Comparison of ENCODE assay signal across 30 cellular contexts in genomic region chr21:43679951-43680350, GRCh38. TPM values are rescaled to one million over a fixed set of nuclear protein-coding genes. Genes with fewer than 3 reads are reported as not detected.
A peak's percentile ranks its signal among the peaks of the same experiment; 100 is the strongest.
DNase-seq lines count a peak whose midpoint lies in the region; ATAC-seq, FAIRE-seq and TF ChIP-seq lines count a peak whose summit lies in the region.
"Had no signal": no experiment of that assay in that cellular context is flagged by ENCODE, and none has a peak within 500 bp of the region (broad histone marks: within the 10 kb centered on the region; RNA-seq: fewer than 3 reads in every experiment).

No MANE protein-coding gene starts in this region.

- H3K4me3 ChIP-seq in GM23338: no peak overlapping the region
- H3K4me3 ChIP-seq in K562: no peak overlapping the region
- H3K4me3 ChIP-seq: SJCRH30 had no signal

- peaks cover 4% of the 10 kb centered on the region; the same call in 1 of the 2 replicates for H3F3A ChIP-seq in GM23338 (replicated peaks; ENCODE audit: low read depth)

- H3K36me3 ChIP-seq in GM23338 (ENCODE audit: insufficient read depth) (peaks cover 60% of the 10 kb centered on the region), K562 (ENCODE audit: control insufficient read depth, insufficient read depth, low read length) (peaks cover 93% of the 10 kb centered on the region)

- TF ChIP-seq CTCF in GM23338 (conservative IDR thresholded peaks at IDR 0.05; ENCODE audit: low read depth in 2 of 2): no peak
- TF ChIP-seq CTCF in K562 (IDR thresholded peaks at IDR 0.05 in 2 of 3, conservative IDR thresholded peaks at IDR 0.05 in 1 of 3; ENCODE audit: insufficient read depth in 2 of 3, low read depth in 1 of 3, low read length in 3 of 3): no peak

- no peak overlapping the region for H3K9ac ChIP-seq in K562 (ENCODE audit: insufficient read depth in 1 of 2, low read depth in 2 of 2, low read length in 2 of 2)
- H3K9ac ChIP-seq: KMS-11 had no signal

- H3K4me3 Mint-ChIP-seq in activated CD4-positive, alpha-beta T cell treated with anti-CD3 and anti-CD28 coated beads for 36 hours: no peak overlapping the region
- no peak overlapping the region for H3K4me3 Mint-ChIP-seq in GM23338
- H3K4me3 Mint-ChIP-seq: CD14-positive monocyte; CD8-positive, alpha-beta memory T cell had no signal

- no peak for TF ChIP-seq EP300 in K562 (IDR thresholded peaks at IDR 0.05; ENCODE audit: low read length)

- no peak for ATAC-seq in activated CD4-positive, alpha-beta T cell treated with anti-CD3 and anti-CD28 coated beads for 36 hours
- ATAC-seq in GM23338 (no peak), K562 (no peak), sciatic nerve (no peak), GM18858 (IDR thresholded peaks at IDR 0.05; ENCODE audit: unreplicated experiment) (no peak), HG03565 (IDR thresholded peaks at IDR 0.05; ENCODE audit: unreplicated experiment) (no peak)
- ATAC-seq: PC-3, Right ventricle myocardium inferior had no signal

- peaks cover 65% of the 10 kb centered on the region for H3K36me3 Mint-ChIP-seq in activated CD4-positive, alpha-beta T cell treated with anti-CD3 and anti-CD28 coated beads for 36 hours (ENCODE audit: low read depth)
- peaks cover 85% of the 10 kb centered on the region for H3K36me3 Mint-ChIP-seq in GM23338 (ENCODE audit: low read depth)

- in situ Hi-C loops in K562 (cut with MboI): no loop called here

- H3K4me1 Mint-ChIP-seq in activated CD4-positive, alpha-beta T cell treated with anti-CD3 and anti-CD28 coated beads for 36 hours: peaks cover 2% of the 10 kb centered on the region
- no peaks in the 10 kb centered on the region for H3K4me1 Mint-ChIP-seq in GM23338

- peaks cover 3% of the 10 kb centered on the region for H3K9me1 ChIP-seq in K562 (ENCODE audit: control insufficient read depth, insufficient read depth, low read length)

- H3K9me3 ChIP-seq in K562 (replicated peaks; ENCODE audit: control insufficient read depth, insufficient read depth, low read depth, low read length): no peaks in the 10 kb centered on the region
- H3K9me3 ChIP-seq: BE2C, SJCRH30 had no signal

- 95% methylated on average over 12 of the region's 12 CpGs for WGBS in K562 (ENCODE audit: insufficient coverage, low coverage, missing lambda C conversion rate)

- POLR2A ChIA-PET in activated CD4-positive, alpha-beta T cell treated with anti-CD3 and anti-CD28 coated beads for 36 hours (lab: Charles Lee): no interaction called here
- POLR2A ChIA-PET in K562 (lab: Yijun Ruan, JAX): interaction anchor here (0.8 kb wide), 1 partner anchor 9 kb away, joined by 3 read pairs; no protein-coding TSS in a partner anchor

- no peak for TF ChIP-seq POLR2A in K562 (conservative IDR thresholded peaks at IDR 0.05)

- H3K9me2 ChIP-seq in GM23338 (ENCODE audit: insufficient read depth): no peaks in the 10 kb centered on the region

- no peak for FAIRE-seq in K562 (lab: Jason Lieb, UNC)
- FAIRE-seq: GM18507 had no signal

- H3K4me1 ChIP-seq in GM23338 (ENCODE audit: insufficient read depth): no peaks in the 10 kb centered on the region
- no peaks in the 10 kb centered on the region for H3K4me1 ChIP-seq in K562 (replicated peaks in 1 of 2; ENCODE audit: control insufficient read depth in 2 of 2, insufficient read depth in 2 of 2, low read length in 2 of 2)
- H3K4me1 ChIP-seq: BE2C, SJCRH30 had no signal

- 0 out of 2 replicates have a peak overlapping the region, but pooled peaks have one; percentile 9 for H3K27ac ChIP-seq in GM23338 (ENCODE audit: low read depth)
- H3K27ac ChIP-seq in K562 (ENCODE audit: extremely low read depth, low read depth, low read length): no peak overlapping the region
- H3K27ac ChIP-seq: KMS-11, SJCRH30 had no signal

- intact Hi-C loops in activated CD4-positive, alpha-beta T cell treated with anti-CD3 and anti-CD28 coated beads for 36 hours (cut with DNase I, micrococcal nuclease): no loop called here
- intact Hi-C loops in K562 (cut with micrococcal nuclease): no loop called here
- intact Hi-C loops in sciatic nerve (cut with DNase I): no loop called here

- CTCF ChIA-PET in activated CD4-positive, alpha-beta T cell treated with anti-CD3 and anti-CD28 coated beads for 36 hours (lab: Charles Lee): no interaction called here
- CTCF ChIA-PET in K562 (lab: Yijun Ruan, JAX; ENCODE audit: low intra/inter-chr PET ratio): no interaction called here

- H3K27me3 Mint-ChIP-seq in activated CD4-positive, alpha-beta T cell treated with anti-CD3 and anti-CD28 coated beads for 36 hours: no peaks in the 10 kb centered on the region
- H3K27me3 Mint-ChIP-seq in GM23338 (ENCODE audit: insufficient read depth, low read depth, poor library complexity): peaks cover 2% of the 10 kb centered on the region
- H3K27me3 Mint-ChIP-seq: CD8-positive, alpha-beta memory T cell had no signal

- no peak for DNase-seq in activated CD4-positive, alpha-beta T cell treated with anti-CD3 and anti-CD28 coated beads for 36 hours
- no peak for DNase-seq in activated CD4-positive, alpha-beta T cell treated with anti-CD3 and anti-CD28 coated beads, Interleukin-2, amount 50 U/mL, for 1 hour
- no peak for DNase-seq in GM23338 (ENCODE audit: low spot score)
- DNase-seq in K562 (ENCODE audit: extremely low read depth in 1 of 4, low spot score in 3 of 4): no peak
- peak; percentile 14 for DNase-seq in sciatic nerve (ENCODE audit: low spot score)
- no peak for DNase-seq in ecto neural progenitor cell (ENCODE audit: low spot score)
- DNase-seq: 8988T; ACHN; BE2C; Calu3; CD8-positive, alpha-beta memory T cell; DMS153; DND-41; GOT3; HCEC 1CT; IMR-90; MM.1S; NCI-H2029; NCI-H446; NCI-H524 treated with DMSO at 0.1 percent for 48 hours; NCI-H82; NK-92 treated with Interleukin-12 subunit alpha and Interleukin-12 subunit beta, amount 100 ng/mL, for 24 hours; PC-3; SJCRH30 had no signal

- H3K27ac Mint-ChIP-seq in activated CD4-positive, alpha-beta T cell treated with anti-CD3 and anti-CD28 coated beads for 36 hours: peak overlapping the region; percentile 4
- no peak overlapping the region for H3K27ac Mint-ChIP-seq in GM23338

- no peaks in the 10 kb centered on the region for H3K9me3 Mint-ChIP-seq in activated CD4-positive, alpha-beta T cell treated with anti-CD3 and anti-CD28 coated beads for 36 hours (ENCODE audit: low read depth)
- H3K9me3 Mint-ChIP-seq in GM23338: no peaks in the 10 kb centered on the region
- H3K9me3 Mint-ChIP-seq: CD8-positive, alpha-beta memory T cell had no signal

- no peak for TF ChIP-seq RAD21 in K562 (CRISPR knock-in tag; conservative IDR thresholded peaks at IDR 0.05 in 1 of 2, IDR thresholded peaks at IDR 0.05 in 1 of 2)

- H3K79me2 ChIP-seq in GM23338 (replicated peaks; ENCODE audit: insufficient read depth) (peaks cover 59% of the 10 kb centered on the region), K562 (ENCODE audit: control insufficient read depth, insufficient read depth, low read length) (no peaks in the 10 kb centered on the region)

- BruUV-seq in K562 (replicated peaks; lab: Mats Ljungman, UMichigan): TSS peak; percentile 16

- H2AFZ ChIP-seq in GM23338 (no peak overlapping the region), K562 (ENCODE audit: low read depth, low read length) (no peak overlapping the region)

- no peak overlapping the region for H3K4me2 ChIP-seq in GM23338
- H3K4me2 ChIP-seq in K562 (ENCODE audit: insufficient read depth, low read length): no peak overlapping the region
- H3K4me2 ChIP-seq: KMS-11 had no signal

- H4K20me1 ChIP-seq in GM23338 (replicated peaks; ENCODE audit: insufficient read depth): peaks cover 35% of the 10 kb centered on the region
- H4K20me1 ChIP-seq in K562 (replicated peaks; ENCODE audit: control insufficient read depth, insufficient read depth, low read length): no peaks in the 10 kb centered on the region

- no peaks in the 10 kb centered on the region for H3K27me3 ChIP-seq in GM23338 (ENCODE audit: insufficient read depth)
- no peaks in the 10 kb centered on the region for H3K27me3 ChIP-seq in K562 (ENCODE audit: control insufficient read depth in 2 of 2, insufficient read depth in 2 of 2, low read length in 2 of 2)
- H3K27me3 ChIP-seq: BE2C, SJCRH30 had no signal

RNA-seq across cellular contexts. Expression of gene RRP1B, which starts 20.6 kb away (rescaled TPM):
- total RNA-seq in activated CD4-positive, alpha-beta T cell treated with anti-CD3 and anti-CD28 coated beads for 36 hours: 10 to 100 TPM; 64.0 to 66.7 TPM
- total RNA-seq in GM23338 (2014; rRNA removed; shearing (Covaris generic)): 91.7 and 95.7 TPM in 2 replicates
- polyA plus RNA-seq in GM23338 (2016; fragmentation: Nextera tagmentation; extraction: Ambion mirVana) (54.0 and 54.8 TPM in 2 replicates), K562 (2011; rRNA removed) (20.4 and 21.4 TPM in 2 replicates), K562 (2014; fragmentation: Illumina TruSeq; extraction: Trizol) (48.4 and 49.4 TPM in 2 replicates), K562 (2014; fragmentation: Nextera tagmentation; extraction: Ambion mirVana) (1 to 10 TPM; 6.8 to 8.0 TPM), K562 (2014; rRNA removed) (31.3 and 33.1 TPM in 2 replicates)
- 24.0 and 28.8 TPM in 2 replicates for total RNA-seq in K562 (2011; cell fraction: chromatin; rRNA removed; ENCODE audit: low replicate concordance)
- total RNA-seq in K562 (2011; cell fraction: nucleolus; rRNA removed): 15.3 and 16.3 TPM in 2 replicates
- total RNA-seq in K562 (2011; cell fraction: nucleoplasm; rRNA removed): 18.6 and 20.9 TPM in 2 replicates
- total RNA-seq in K562 (2014; rRNA removed) (41.9 and 58.6 TPM in 2 replicates), K562 (2014; rRNA removed; fragmentation: Illumina TruSeq; extraction: Trizol) (43.4 and 46.4 TPM in 2 replicates), K562 (2015; rRNA removed; fragmentation: Illumina TruSeq; extraction: Trizol) (49.7 and 49.8 TPM in 2 replicates), K562 (2021) (66.6 and 66.7 TPM in 2 replicates), sciatic nerve (18.1 TPM)
- 14.2 and 16.4 TPM in 2 replicates for polyA plus RNA-seq in K562 (2011; cell fraction: cytosol; rRNA removed)
- polyA plus RNA-seq in K562 (2011; cell fraction: nucleus; rRNA removed): 18.5 and 23.6 TPM in 2 replicates
- 20.2 and 31.0 TPM in 2 replicates for polyA plus RNA-seq in K562 (2012)
- 32.2 and 37.5 TPM in 2 replicates for polyA minus RNA-seq in K562 (2011; rRNA and poly(A)+ RNA removed)
- 30.1 and 30.8 TPM in 2 replicates for polyA minus RNA-seq in K562 (2011; cell fraction: cytosol; rRNA and poly(A)+ RNA removed)
- polyA minus RNA-seq in K562 (2011; cell fraction: nucleus; rRNA and poly(A)+ RNA removed): 8.1 and 12.1 TPM in 2 replicates

RNA-seq across cellular contexts. Expression of gene HSF2BP, which starts 20.7 kb away (rescaled TPM):
- total RNA-seq in activated CD4-positive, alpha-beta T cell treated with anti-CD3 and anti-CD28 coated beads for 36 hours: 1 to 10 TPM; 1.5 to 1.6 TPM
- total RNA-seq in GM23338 (2014; rRNA removed; shearing (Covaris generic)): 2.0 and 2.3 TPM in 2 replicates
- 0.78 and 0.82 TPM in 2 replicates for polyA plus RNA-seq in GM23338 (2016; fragmentation: Nextera tagmentation; extraction: Ambion mirVana)
- total RNA-seq in K562 (2011; cell fraction: chromatin; rRNA removed; ENCODE audit: low replicate concordance): 0.56 and 0.69 TPM in 2 replicates
- total RNA-seq in K562 (2011; cell fraction: nucleolus; rRNA removed): 0.17 and 0.39 TPM in 2 replicates
- 0.29 and 0.61 TPM in 2 replicates for total RNA-seq in K562 (2011; cell fraction: nucleoplasm; rRNA removed)
- total RNA-seq in K562 (2014; rRNA removed): 0.20 TPM in 1 of 2 replicates, not detected in the other
- total RNA-seq in K562 (2014; rRNA removed; fragmentation: Illumina TruSeq; extraction: Trizol): 0.19 and 0.22 TPM in 2 replicates
- 0.18 and 0.23 TPM in 2 replicates for total RNA-seq in K562 (2015; rRNA removed; fragmentation: Illumina TruSeq; extraction: Trizol)
- 0.22 and 0.55 TPM in 2 replicates for total RNA-seq in K562 (2021)
- 0.20 and 0.30 TPM in 2 replicates for polyA plus RNA-seq in K562 (2011; rRNA removed)
- 0.34 TPM in 2 replicates for polyA plus RNA-seq in K562 (2011; cell fraction: cytosol; rRNA removed)
- polyA plus RNA-seq in K562 (2011; cell fraction: nucleus; rRNA removed): 0.18 and 0.38 TPM in 2 replicates
- polyA plus RNA-seq in K562 (2012): 0.18 and 0.21 TPM in 2 replicates
- 0.12 TPM in 1 of 2 replicates, not detected in the other for polyA plus RNA-seq in K562 (2014; fragmentation: Illumina TruSeq; extraction: Trizol)
- under 1 TPM in 1 of 2 experiments, not detected in 1; 0.04 TPM for polyA plus RNA-seq in K562 (2014; fragmentation: Nextera tagmentation; extraction: Ambion mirVana)
- 0.53 and 0.57 TPM in 2 replicates for polyA plus RNA-seq in K562 (2014; rRNA removed)
- polyA minus RNA-seq in K562 (2011; rRNA and poly(A)+ RNA removed): 0.11 and 0.12 TPM in 2 replicates
- not detected in 2 replicates for polyA minus RNA-seq in K562 (2011; cell fraction: cytosol; rRNA and poly(A)+ RNA removed)
- 0.22 and 0.27 TPM in 2 replicates for polyA minus RNA-seq in K562 (2011; cell fraction: nucleus; rRNA and poly(A)+ RNA removed)
- 1.8 TPM for total RNA-seq in sciatic nerve
- total RNA-seq: Right ventricle myocardium inferior had no signal

RNA-seq across cellular contexts. Expression of gene PDXK, which starts 39.0 kb away (rescaled TPM):
- total RNA-seq in activated CD4-positive, alpha-beta T cell treated with anti-CD3 and anti-CD28 coated beads for 36 hours: 100 to 1,000 TPM in 1 of 2 experiments, 10 to 100 TPM in 1; 96.9 to 117 TPM
- total RNA-seq in GM23338 (2014; rRNA removed; shearing (Covaris generic)): 56.7 and 66.3 TPM in 2 replicates
- polyA plus RNA-seq in GM23338 (2016; fragmentation: Nextera tagmentation; extraction: Ambion mirVana) (48.6 and 53.2 TPM in 2 replicates), K562 (2011; rRNA removed) (135 and 158 TPM in 2 replicates), K562 (2014; fragmentation: Illumina TruSeq; extraction: Trizol) (80.6 and 84.8 TPM in 2 replicates), K562 (2014; fragmentation: Nextera tagmentation; extraction: Ambion mirVana) (1 to 10 TPM; 5.6 to 8.9 TPM), K562 (2014; rRNA removed) (76.5 and 103 TPM in 2 replicates)
- 130 and 265 TPM in 2 replicates for total RNA-seq in K562 (2011; cell fraction: chromatin; rRNA removed; ENCODE audit: low replicate concordance)
- 121 and 125 TPM in 2 replicates for total RNA-seq in K562 (2011; cell fraction: nucleolus; rRNA removed)
- 113 and 116 TPM in 2 replicates for total RNA-seq in K562 (2011; cell fraction: nucleoplasm; rRNA removed)
- total RNA-seq in K562 (2014; rRNA removed) (95.1 and 117 TPM in 2 replicates), K562 (2014; rRNA removed; fragmentation: Illumina TruSeq; extraction: Trizol) (57.2 and 71.2 TPM in 2 replicates), K562 (2015; rRNA removed; fragmentation: Illumina TruSeq; extraction: Trizol) (46.8 and 47.5 TPM in 2 replicates), K562 (2021) (162 TPM in 2 replicates), sciatic nerve (111 TPM)
- polyA plus RNA-seq in K562 (2011; cell fraction: cytosol; rRNA removed): 118 and 126 TPM in 2 replicates
- 116 TPM in 2 replicates for polyA plus RNA-seq in K562 (2011; cell fraction: nucleus; rRNA removed)
- polyA plus RNA-seq in K562 (2012): 82.1 and 83.5 TPM in 2 replicates
- 203 and 232 TPM in 2 replicates for polyA minus RNA-seq in K562 (2011; rRNA and poly(A)+ RNA removed)
- 63.0 and 91.6 TPM in 2 replicates for polyA minus RNA-seq in K562 (2011; cell fraction: cytosol; rRNA and poly(A)+ RNA removed)
- polyA minus RNA-seq in K562 (2011; cell fraction: nucleus; rRNA and poly(A)+ RNA removed): 27.7 and 39.5 TPM in 2 replicates
